Comparison of ENCODE assay signal across 26 cellular contexts in genomic region chr3:34000301-34000700, GRCh38.
DNase-seq lines count a peak whose midpoint lies in the region; ATAC-seq, FAIRE-seq and TF ChIP-seq lines count a peak whose summit lies in the region.
"Had no signal": no experiment of that assay in that cellular context is flagged by ENCODE, and none has a peak within 500 bp of the region (broad histone marks: within the 10 kb centered on the region; RNA-seq: fewer than 3 reads in every experiment).

No MANE protein-coding gene starts in this region.

- no peaks in the 10 kb centered on the region for H3K9me2 ChIP-seq in Karpas-422 (replicated peaks; ENCODE audit: insufficient read depth, low read length)

- H3K9me1 ChIP-seq in keratinocyte (ENCODE audit: control insufficient read depth, extremely low read depth, insufficient read depth, low read length), result no peaks in the 10 kb centered on the region

- dilution Hi-C loops in keratinocyte (cut with MboI; ENCODE audit: extremely low pct_ligation_motif_present, low sequenced_read_pairs), result no loop called here

- H3K27me3 ChIP-seq in Karpas-422 (ENCODE audit: low read length) (no peaks in the 10 kb centered on the region), endodermal cell (ENCODE audit: control insufficient read depth, insufficient read depth, low read length, poor library complexity, severe bottlenecking) (peaks cover 17% of the 10 kb centered on the region), keratinocyte (ENCODE audit: control insufficient read depth, extremely low read depth, insufficient read depth, low read length) (no peaks in the 10 kb centered on the region), thoracic aorta (replicated peaks; ENCODE audit: insufficient read depth) (no peaks in the 10 kb centered on the region)
- H3K27me3 ChIP-seq: BLaER1 treated with 17β-estradiol and CSF1 and Interleukin-3, amounts not matched to agents 10 nM and 100 nM had no signal

- peak; percentile 60 for DNase-seq in Karpas-422
- DNase-seq in endodermal cell, result no peak
- no peak for DNase-seq in keratinocyte (ENCODE audit: low read depth, low spot score)
- DNase-seq in thoracic aorta (ENCODE audit: low spot score), result no peak
- DNase-seq in activated gamma-delta T cell (lab: John Stamatoyannopoulos, UW), result no peak
- no peak for DNase-seq in left ventricle myocardium superior
- no peak for DNase-seq in NCI-H774 (lab: John Stamatoyannopoulos, UW)
- DNase-seq: AML-193; CD4-positive, alpha-beta memory T cell; COR-L47; HCEC 1CT; NCI-H1092; NCI-H1417 treated with DMSO at 0.1 percent for 48 hours; NCI-H187; NCI-H2081 treated with DMSO at 0.1 percent for 48 hours; NCI-H2171; NCI-H345; NCI-H510A treated with DMSO at 0.1 percent for 48 hours; NK-92 treated with Interleukin-12 subunit alpha and Interleukin-12 subunit beta, amount 100 ng/mL, for 24 hours; RPMI8226; SHP77 had no signal

- H3K9ac ChIP-seq in Karpas-422 (ENCODE audit: low read length) (no peak overlapping the region), endodermal cell (ENCODE audit: extremely low read depth, low read length, poor library complexity, severe bottlenecking) (no peak overlapping the region), keratinocyte (ENCODE audit: control insufficient read depth, extremely low read depth, insufficient read depth, low read length) (no peak overlapping the region)
- H3K9ac ChIP-seq: BLaER1 treated with 17β-estradiol and CSF1 and Interleukin-3, amounts not matched to agents 10 nM and 100 nM had no signal

- no peaks in the 10 kb centered on the region for H3K36me3 Mint-ChIP-seq in endodermal cell (ENCODE audit: low read depth)
- H3K36me3 Mint-ChIP-seq: CD4-positive, alpha-beta memory T cell had no signal

- H3K4me3 Mint-ChIP-seq in endodermal cell, result no peak overlapping the region
- H3K4me3 Mint-ChIP-seq: CD4-positive, alpha-beta memory T cell; GM23338 had no signal

- H3K4me3 ChIP-seq in Karpas-422 (ENCODE audit: low read length) (no peak overlapping the region), endodermal cell (ENCODE audit: low read length) (no peak overlapping the region), keratinocyte (ENCODE audit: control insufficient read depth in 2 of 3, extremely low read depth in 1 of 3, insufficient read depth in 2 of 3, low read depth in 1 of 3, low read length in 3 of 3) (no peak overlapping the region), thoracic aorta (no peak overlapping the region)
- H3K4me3 ChIP-seq: A549; BLaER1 treated with 17β-estradiol and CSF1 and Interleukin-3, amounts not matched to agents 10 nM and 100 nM; GM12878; GM23338 had no signal

- H3K27me3 Mint-ChIP-seq in endodermal cell (ENCODE audit: insufficient read depth), result peaks cover 19% of the 10 kb centered on the region
- H3K27me3 Mint-ChIP-seq: CD4-positive, alpha-beta memory T cell had no signal

- no peaks in the 10 kb centered on the region for H4K20me1 ChIP-seq in Karpas-422 (ENCODE audit: insufficient read depth, low read depth, low read length)
- no peaks in the 10 kb centered on the region for H4K20me1 ChIP-seq in keratinocyte (ENCODE audit: control insufficient read depth, extremely low read depth, insufficient read depth, low read length)
- H4K20me1 ChIP-seq: BLaER1 treated with 17β-estradiol and CSF1 and Interleukin-3, amounts not matched to agents 10 nM and 100 nM had no signal

- H3K4me2 ChIP-seq in Karpas-422 (ENCODE audit: low read depth, low read length, poor library complexity, severe bottlenecking) (peak overlapping the region; percentile 43), keratinocyte (ENCODE audit: control insufficient read depth, extremely low read depth, insufficient read depth, low read depth, low read length) (no peak overlapping the region)
- H3K4me2 ChIP-seq: A549; BLaER1 treated with 17β-estradiol and CSF1 and Interleukin-3, amounts not matched to agents 10 nM and 100 nM; GM23338 had no signal

- no peaks in the 10 kb centered on the region for H3K79me2 ChIP-seq in Karpas-422 (ENCODE audit: low read length)
- H3K79me2 ChIP-seq in keratinocyte (ENCODE audit: control insufficient read depth, insufficient read depth, low read length), result no peaks in the 10 kb centered on the region

- FAIRE-seq in keratinocyte (lab: Jason Lieb, UNC), result peak; percentile 56
- FAIRE-seq: A549, G401.6, GM12878 had no signal

- H3K27ac Mint-ChIP-seq in endodermal cell, result peak overlapping the region; percentile 18
- H3K27ac Mint-ChIP-seq: CD4-positive, alpha-beta memory T cell; GM23338 had no signal

- H3K27ac ChIP-seq in Karpas-422 (ENCODE audit: low read length) (0 out of 2 replicates have a peak overlapping the region, but pooled peaks have one; percentile 9), endodermal cell (ENCODE audit: low read depth, low read length) (no peak overlapping the region), keratinocyte (ENCODE audit: control insufficient read depth, insufficient read depth, low read length) (no peak overlapping the region), thoracic aorta (no peak overlapping the region)
- H3K27ac ChIP-seq: BLaER1 treated with 17β-estradiol and CSF1 and Interleukin-3, amounts not matched to agents 10 nM and 100 nM had no signal

- peak; percentile 12 for ATAC-seq in thoracic aorta (ENCODE audit: insufficient number of reproducible peaks, low FRiP score, low read depth)
- no peak for ATAC-seq in left ventricle myocardium superior
- ATAC-seq: GM12878, GM23338 had no signal

- intact Hi-C loops in left ventricle myocardium superior (cut with micrococcal nuclease), result no loop called here

- H2AFZ ChIP-seq in Karpas-422 (ENCODE audit: low read length) (peak overlapping the region; percentile 28; the same call in 1 of the 2 replicates), keratinocyte (ENCODE audit: control insufficient read depth, low read length) (no peak overlapping the region)
- H2AFZ ChIP-seq: GM23338 had no signal

- H3K9me3 Mint-ChIP-seq in endodermal cell, result peaks cover 26% of the 10 kb centered on the region

- no peak for TF ChIP-seq CTCF in endodermal cell (conservative IDR thresholded peaks at IDR 0.05)
- no peak for TF ChIP-seq CTCF in keratinocyte (optimal IDR thresholded peaks at IDR 0.05 in 1 of 3, IDR thresholded peaks at IDR 0.05 in 1 of 3, conservative IDR thresholded peaks at IDR 0.05 in 1 of 3; ENCODE audit: extremely low read depth in 1 of 3, insufficient read depth in 2 of 3, low read length in 3 of 3)
- TF ChIP-seq CTCF in thoracic aorta (IDR thresholded peaks at IDR 0.05), result no peak

- H3K4me1 Mint-ChIP-seq in endodermal cell, result peaks cover 33% of the 10 kb centered on the region
- H3K4me1 Mint-ChIP-seq: CD4-positive, alpha-beta memory T cell; GM23338 had no signal

- H3K4me1 ChIP-seq in Karpas-422 (ENCODE audit: low read length) (peaks cover 48% of the 10 kb centered on the region), endodermal cell (ENCODE audit: control insufficient read depth, insufficient read depth, low read length) (peaks cover 7% of the 10 kb centered on the region), keratinocyte (ENCODE audit: control insufficient read depth, extremely low read depth, insufficient read depth, low read length) (no peaks in the 10 kb centered on the region), thoracic aorta (ENCODE audit: control insufficient read depth in 1 of 2, low read depth in 2 of 2) (no peaks in the 10 kb centered on the region)

- H3K36me3 ChIP-seq in Karpas-422 (ENCODE audit: insufficient read depth, low read length) (no peaks in the 10 kb centered on the region; the same call in 1 of the 2 replicates), endodermal cell (ENCODE audit: control insufficient read depth, insufficient read depth, low read length) (no peaks in the 10 kb centered on the region), keratinocyte (ENCODE audit: control insufficient read depth in 2 of 2, extremely low read depth in 1 of 2, insufficient read depth in 2 of 2, low read length in 2 of 2) (no peaks in the 10 kb centered on the region), thoracic aorta (no peaks in the 10 kb centered on the region)
- H3K36me3 ChIP-seq: BLaER1 treated with 17β-estradiol and CSF1 and Interleukin-3, amounts not matched to agents 10 nM and 100 nM had no signal

- H3K9me3 ChIP-seq in Karpas-422 (ENCODE audit: low read length), result peaks cover 7% of the 10 kb centered on the region; the same call in 1 of the 2 replicates
- H3K9me3 ChIP-seq in endodermal cell (ENCODE audit: control insufficient read depth, low read length), result peaks cover 11% of the 10 kb centered on the region
- H3K9me3 ChIP-seq in keratinocyte (ENCODE audit: control insufficient read depth, low read depth, low read length), result no peaks in the 10 kb centered on the region
- H3K9me3 ChIP-seq in thoracic aorta, result no peaks in the 10 kb centered on the region
